In genomic region chr4:25926473-25926872, GRCh38 we compare ENCODE assay signal across 16 cellular contexts. TPM values are rescaled to one million over a fixed set of nuclear protein-coding genes. Genes with fewer than 3 reads are reported as not detected.
DNase-seq lines count a peak whose midpoint lies in the region; ATAC-seq and TF ChIP-seq lines count a peak whose summit lies in the region.
"Had no signal": no experiment of that assay in that cellular context is flagged by ENCODE, and none has a peak within 500 bp of the region (broad histone marks: within the 10 kb centered on the region; RNA-seq: fewer than 3 reads in every experiment).

No MANE protein-coding gene starts in this region.

- H3K27me3 Mint-ChIP-seq in activated naive CD4-positive, alpha-beta T cell treated with anti-CD3 and anti-CD28 coated beads for 36 hours (ENCODE audit: low read depth): no peaks in the 10 kb centered on the region
- no peaks in the 10 kb centered on the region for H3K27me3 Mint-ChIP-seq in activated naive CD4-positive, alpha-beta T cell treated with anti-CD3 and anti-CD28 coated beads, Interleukin-2, amount 10 ng/mL, durations not matched to agents 7 days and 5 days
- H3K27me3 Mint-ChIP-seq: activated B cell treated with CpG ODN at 0.5 μM for 24 hours; activated naive CD8-positive, alpha-beta T cell treated with anti-CD3 and anti-CD28 coated beads for 36 hours had no signal

- no peak for TF ChIP-seq CTCF in retinal pigment epithelial cell (conservative IDR thresholded peaks at IDR 0.05; ENCODE audit: low read depth, low read length)
- no peak for TF ChIP-seq CTCF in spleen (IDR thresholded peaks at IDR 0.05 in 8 of 11, conservative IDR thresholded peaks at IDR 0.05 in 3 of 11)

- TF ChIP-seq POLR2A in spleen (IDR thresholded peaks at IDR 0.05): no peak

- CTCF ChIA-PET in activated naive CD4-positive, alpha-beta T cell treated with anti-CD3 and anti-CD28 coated beads for 36 hours (lab: Charles Lee): interaction anchor here (0.7 to 4.7 kb wide), 3 partner anchors 10 to 62 kb away, joined by 3 to 20 read pairs (median 5); no protein-coding TSS in a partner anchor
- CTCF ChIA-PET in activated naive CD4-positive, alpha-beta T cell treated with anti-CD3 and anti-CD28 coated beads, Interleukin-2, amount 10 ng/mL, durations not matched to agents 7 days and 5 days (lab: Charles Lee): interaction anchor here (1.0 kb wide), 1 partner anchor 103 kb away, joined by 3 read pairs; no protein-coding TSS in a partner anchor

- H3K27me3 ChIP-seq in spleen (replicated peaks in 1 of 7): no peaks in the 10 kb centered on the region

- H3K4me3 ChIP-seq in retinal pigment epithelial cell (ENCODE audit: low read length) (no peak overlapping the region), spleen (no peak overlapping the region)
- H3K4me3 ChIP-seq: GM23248 had no signal

- H3K36me3 Mint-ChIP-seq in activated naive CD4-positive, alpha-beta T cell treated with anti-CD3 and anti-CD28 coated beads for 36 hours (ENCODE audit: low read depth): peaks cover 11% of the 10 kb centered on the region
- peaks cover 2% of the 10 kb centered on the region for H3K36me3 Mint-ChIP-seq in activated naive CD4-positive, alpha-beta T cell treated with anti-CD3 and anti-CD28 coated beads, Interleukin-2, amount 10 ng/mL, durations not matched to agents 7 days and 5 days

- intact Hi-C loops in activated naive CD4-positive, alpha-beta T cell treated with anti-CD3 and anti-CD28 coated beads for 36 hours (cut with micrococcal nuclease): no loop called here
- intact Hi-C loops in spleen (cut with DNase I; ENCODE audit: low total_unique reads): no loop called here

- peak; percentile 25 for DNase-seq in activated naive CD4-positive, alpha-beta T cell treated with anti-CD3 and anti-CD28 coated beads for 36 hours
- DNase-seq in activated naive CD4-positive, alpha-beta T cell treated with anti-CD3 and anti-CD28 coated beads, Interleukin-2, amount 10 ng/mL, durations not matched to agents 7 days and 5 days: no peak
- DNase-seq in NCI-H146 treated with DMSO at 0.1 percent for 48 hours (lab: John Stamatoyannopoulos, UW; ENCODE audit: unreplicated experiment): peak; percentile 23
- peak; percentile 14 for DNase-seq in RPMI8226
- DNase-seq in retinal pigment epithelial cell (ENCODE audit: low read depth): peak; percentile 29
- no peak for DNase-seq in 8988T
- no peak for DNase-seq in spleen
- DNase-seq: activated B cell treated with CpG ODN at 0.5 μM for 24 hours; activated T-cell treated with anti-CD3 and anti-CD28 coated beads for 4 hours; DND-41; effector CD8-positive, alpha-beta T cell; NCI-H446 treated with DMSO at 0.1 percent for 48 hours had no signal

- no peak overlapping the region for H3K27ac Mint-ChIP-seq in activated naive CD4-positive, alpha-beta T cell treated with anti-CD3 and anti-CD28 coated beads for 36 hours
- H3K27ac Mint-ChIP-seq in activated naive CD4-positive, alpha-beta T cell treated with anti-CD3 and anti-CD28 coated beads, Interleukin-2, amount 10 ng/mL, durations not matched to agents 7 days and 5 days: no peak overlapping the region
- H3K27ac Mint-ChIP-seq: activated B cell treated with CpG ODN at 0.5 μM for 24 hours; activated naive CD8-positive, alpha-beta T cell treated with anti-CD3 and anti-CD28 coated beads for 36 hours; mesothelial cell of epicardium had no signal

- WGBS in spleen, 5 donors: 42 to 55% (median 47%) methylated on average over 2 of the region's 2 CpGs

- H3K9me3 ChIP-seq in spleen: no peaks in the 10 kb centered on the region

- H3K4me1 Mint-ChIP-seq in activated naive CD4-positive, alpha-beta T cell treated with anti-CD3 and anti-CD28 coated beads for 36 hours (ENCODE audit: low read depth): peaks cover 3% of the 10 kb centered on the region
- H3K4me1 Mint-ChIP-seq in activated naive CD4-positive, alpha-beta T cell treated with anti-CD3 and anti-CD28 coated beads, Interleukin-2, amount 10 ng/mL, durations not matched to agents 7 days and 5 days: no peaks in the 10 kb centered on the region
- H3K4me1 Mint-ChIP-seq: activated B cell treated with CpG ODN at 0.5 μM for 24 hours, mesothelial cell of epicardium had no signal

- peaks cover 0 to 34% (median 3%) of the 10 kb centered on the region in 6 donors for H3K4me1 ChIP-seq in spleen

- no peaks in the 10 kb centered on the region for H3K9me3 Mint-ChIP-seq in activated naive CD4-positive, alpha-beta T cell treated with anti-CD3 and anti-CD28 coated beads for 36 hours
- no peaks in the 10 kb centered on the region for H3K9me3 Mint-ChIP-seq in activated naive CD4-positive, alpha-beta T cell treated with anti-CD3 and anti-CD28 coated beads, Interleukin-2, amount 10 ng/mL, durations not matched to agents 7 days and 5 days
- H3K9me3 Mint-ChIP-seq: activated B cell treated with CpG ODN at 0.5 μM for 24 hours; activated naive CD8-positive, alpha-beta T cell treated with anti-CD3 and anti-CD28 coated beads for 36 hours; mesothelial cell of epicardium had no signal

- ATAC-seq in GM18867 (IDR thresholded peaks at IDR 0.05; ENCODE audit: unreplicated experiment): no peak

- no peak overlapping the region for H3K27ac ChIP-seq in spleen
- H3K27ac ChIP-seq: GM23248 had no signal

- H3K4me3 Mint-ChIP-seq in activated naive CD4-positive, alpha-beta T cell treated with anti-CD3 and anti-CD28 coated beads for 36 hours: no peak overlapping the region
- no peak overlapping the region for H3K4me3 Mint-ChIP-seq in activated naive CD4-positive, alpha-beta T cell treated with anti-CD3 and anti-CD28 coated beads, Interleukin-2, amount 10 ng/mL, durations not matched to agents 7 days and 5 days
- H3K4me3 Mint-ChIP-seq: activated B cell treated with CpG ODN at 0.5 μM for 24 hours; activated naive CD8-positive, alpha-beta T cell treated with anti-CD3 and anti-CD28 coated beads for 36 hours; mesothelial cell of epicardium had no signal

- H3K36me3 ChIP-seq in spleen: peaks cover 0 to 27% (median 0%) of the 10 kb centered on the region in 6 donors

RNA-seq across cellular contexts. Expression of gene SMIM20, which starts 12.5 kb away (rescaled TPM):
- 10 to 100 TPM; 28.1 to 33.2 TPM for total RNA-seq in activated naive CD4-positive, alpha-beta T cell treated with anti-CD3 and anti-CD28 coated beads for 36 hours
- total RNA-seq in spleen: 10 to 100 TPM; 15.7 to 25.9 (median 20.2) TPM
- polyA plus RNA-seq in spleen: 10 to 100 TPM; 39.7 to 61.0 (median 45.8) TPM

Comparison
In these comparisons a context has a peak if more than half of its experiments do, and no peak if none do; other contexts are left out.
1. DNase-seq: peak in activated naive CD4-positive, alpha-beta T cell treated with anti-CD3 and anti-CD28 coated beads for 36 hours (single experiment), NCI-H146 treated with DMSO at 0.1 percent for 48 hours (single experiment), RPMI8226 (single experiment) and retinal pigment epithelial cell (single experiment); none in activated naive CD4-positive, alpha-beta T cell treated with anti-CD3 and anti-CD28 coated beads, Interleukin-2, amount 10 ng/mL, durations not matched to agents 7 days and 5 days (single experiment), 8988T (single experiment) and spleen (single experiment).